ENCODE assay signal across 1 cellular context in genomic region chr16:57590654-57591085, GRCh38.
TF ChIP-seq lines count a peak whose summit lies in the region.

No MANE protein-coding gene starts in this region.

TF ChIP-seq in SK-N-SH treated with all-trans-retinoic acid at 6 μM for 48 hours, 23 proteins besides CTCF, POLR2A, EP300 and RAD21 (continued from another document):
- TF ChIP-seq ESRRG (CRISPR knock-in tag; IDR thresholded peaks at IDR 0.05) (no peak), TSHZ2 (CRISPR knock-in tag; IDR thresholded peaks at IDR 0.05) (no peak), OSR1 (CRISPR knock-in tag; IDR thresholded peaks at IDR 0.05) (no peak)
